Comparison of ENCODE assay signal across 1 cellular context in genomic region chr2:220936641-220937197, GRCh38.
TF ChIP-seq lines count a peak whose summit lies in the region.

No MANE protein-coding gene starts in this region.

TF ChIP-seq in HepG2, 621 proteins besides CTCF, POLR2A, EP300 and RAD21 (continued from another document and continues in another):
- TF ChIP-seq POGZ (CRISPR knock-in tag; IDR thresholded peaks at IDR 0.05): 0 out of 2 replicates have a peak, but pooled peaks have one; percentile 17
- no peak for TF ChIP-seq SKIL (CRISPR knock-in tag; IDR thresholded peaks at IDR 0.05; ENCODE audit: borderline replicate concordance)
- TF ChIP-seq ZBED4 (CRISPR knock-in tag; IDR thresholded peaks at IDR 0.05; ENCODE audit: borderline replicate concordance): no peak
- no peak for TF ChIP-seq ONECUT2 (CRISPR knock-in tag; IDR thresholded peaks at IDR 0.05)
- TF ChIP-seq CHD4 (IDR thresholded peaks at IDR 0.05; ENCODE audit: borderline replicate concordance, low read length): no peak
- no peak for TF ChIP-seq KAT2B (IDR thresholded peaks at IDR 0.05; ENCODE audit: borderline replicate concordance, low read depth, low read length)
- TF ChIP-seq ZNF775 (CRISPR knock-in tag; IDR thresholded peaks at IDR 0.05; ENCODE audit: borderline replicate concordance): no peak
- TF ChIP-seq SATB2 (CRISPR knock-in tag; IDR thresholded peaks at IDR 0.05): no peak
- no peak for TF ChIP-seq MIXL1 (CRISPR knock-in tag; IDR thresholded peaks at IDR 0.05)
- no peak for TF ChIP-seq ZNF773 (CRISPR knock-in tag; IDR thresholded peaks at IDR 0.05; ENCODE audit: borderline replicate concordance)
- 0 out of 2 replicates have a peak, but pooled peaks have one; percentile 32 for TF ChIP-seq BCL6 (CRISPR knock-in tag; IDR thresholded peaks at IDR 0.05)
- no peak for TF ChIP-seq ZNF572 (CRISPR knock-in tag; IDR thresholded peaks at IDR 0.05)
- no peak for TF ChIP-seq ZSCAN9 (CRISPR knock-in tag; IDR thresholded peaks at IDR 0.05; ENCODE audit: borderline replicate concordance)
- TF ChIP-seq AHDC1 (CRISPR knock-in tag; IDR thresholded peaks at IDR 0.05; ENCODE audit: borderline replicate concordance): peak; percentile 33; the same call in 1 of the 2 replicates
- TF ChIP-seq NR2F1 (CRISPR knock-in tag; IDR thresholded peaks at IDR 0.05): no peak
- 0 out of 2 replicates have a peak, but pooled peaks have one; percentile 32 for TF ChIP-seq ARID5B (CRISPR knock-in tag; IDR thresholded peaks at IDR 0.05)
- no peak for TF ChIP-seq DNMT1 (CRISPR knock-in tag; IDR thresholded peaks at IDR 0.05)
- no peak for TF ChIP-seq SOX13 (IDR thresholded peaks at IDR 0.05)
- TF ChIP-seq SOX13 (CRISPR knock-in tag; conservative IDR thresholded peaks at IDR 0.05 in 1 of 2, IDR thresholded peaks at IDR 0.05 in 1 of 2): peak in 1 of 2 experiments; percentile 57; a peak in 2 of 4 replicates
- no peak for TF ChIP-seq ZNF446 (CRISPR knock-in tag; IDR thresholded peaks at IDR 0.05)
- TF ChIP-seq SALL2 (CRISPR knock-in tag; IDR thresholded peaks at IDR 0.05): no peak
- no peak for TF ChIP-seq IKZF1 (IDR thresholded peaks at IDR 0.05)
- 0 out of 2 replicates have a peak, but pooled peaks have one; percentile 25 for TF ChIP-seq ATF1 (CRISPR knock-in tag; IDR thresholded peaks at IDR 0.05)
- no peak for TF ChIP-seq ARID4A (CRISPR knock-in tag; IDR thresholded peaks at IDR 0.05; ENCODE audit: borderline replicate concordance)
- no peak for TF ChIP-seq ZBTB42 (CRISPR knock-in tag; IDR thresholded peaks at IDR 0.05)
- TF ChIP-seq ZNF800 (CRISPR knock-in tag; IDR thresholded peaks at IDR 0.05): no peak
- TF ChIP-seq U2AF2 (IDR thresholded peaks at IDR 0.05; ENCODE audit: low read depth, low read length): no peak
- TF ChIP-seq ZBTB25 (CRISPR knock-in tag; IDR thresholded peaks at IDR 0.05): no peak
- TF ChIP-seq ZNF451 (CRISPR knock-in tag; IDR thresholded peaks at IDR 0.05): no peak
- no peak for TF ChIP-seq ZMAT5 (CRISPR knock-in tag; IDR thresholded peaks at IDR 0.05; ENCODE audit: borderline replicate concordance, low read depth)
- no peak for TF ChIP-seq ZNF367 (CRISPR knock-in tag; IDR thresholded peaks at IDR 0.05; ENCODE audit: borderline replicate concordance)
- no peak for TF ChIP-seq LCORL (IDR thresholded peaks at IDR 0.05)
- TF ChIP-seq LCORL (CRISPR knock-in tag; IDR thresholded peaks at IDR 0.05): peak; percentile 34; the same call in 1 of the 2 replicates
- TF ChIP-seq NCOA1 (CRISPR knock-in tag; IDR thresholded peaks at IDR 0.05): no peak
- TF ChIP-seq ZNF878 (CRISPR knock-in tag; IDR thresholded peaks at IDR 0.05): no peak
- TF ChIP-seq ZNF891 (CRISPR knock-in tag; IDR thresholded peaks at IDR 0.05): no peak
- TF ChIP-seq ZNF333 (CRISPR knock-in tag; IDR thresholded peaks at IDR 0.05; ENCODE audit: borderline replicate concordance): no peak
